Comparison of ENCODE assay signal across 8 cellular contexts in the genomic region with DNA sequence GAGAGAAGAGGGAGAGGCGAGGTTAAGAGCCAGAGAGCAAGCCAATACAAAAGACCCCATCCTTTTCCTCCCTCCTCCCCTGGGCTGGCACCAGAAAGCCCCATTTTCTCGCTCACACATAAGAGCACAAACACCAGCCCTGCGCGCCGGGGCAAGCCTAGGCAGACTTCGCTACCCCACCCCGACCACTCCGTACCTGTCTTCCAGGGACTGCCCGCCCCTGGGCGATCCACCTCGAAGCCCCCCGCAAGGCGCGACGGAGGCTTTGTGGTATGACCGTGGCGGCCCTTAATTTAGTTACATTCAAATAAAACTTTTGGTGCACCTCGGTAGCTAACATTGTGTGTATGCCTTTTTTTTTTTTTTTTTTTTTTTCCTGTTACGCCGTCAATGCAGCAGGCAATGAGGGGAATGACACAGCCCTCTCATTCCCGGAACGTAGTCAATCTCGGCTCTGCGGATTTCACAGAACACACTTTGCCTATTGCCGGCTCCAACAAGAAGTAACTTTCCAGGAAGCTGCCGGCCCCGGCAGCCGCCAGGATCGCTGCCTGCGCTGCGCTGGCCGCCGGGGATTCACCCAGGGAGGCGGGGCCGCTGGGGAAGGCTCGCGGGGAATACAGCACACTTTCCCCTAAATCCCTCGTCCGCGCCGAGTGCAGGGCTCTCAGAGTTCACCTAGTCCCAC. TPM values are rescaled to one million over a fixed set of nuclear protein-coding genes. Genes with fewer than 3 reads are reported as not detected.
DNase-seq lines count a peak whose midpoint lies in the region; ATAC-seq, FAIRE-seq and TF ChIP-seq lines count a peak whose summit lies in the region.

No MANE protein-coding gene starts in this region.

- H3K9ac ChIP-seq in astrocyte (ENCODE audit: low read length), result peak overlapping the region; percentile 89

- H2AFZ ChIP-seq in astrocyte (ENCODE audit: low read depth, low read length), result peak overlapping the region; percentile 74

- peaks cover 0 to 13% (median 0%) of the 10 kb centered on the region in 3 donors for H3K36me3 ChIP-seq in Peyer's patch
- peaks cover 17% of the 10 kb centered on the region for H3K36me3 ChIP-seq in astrocyte (ENCODE audit: insufficient read depth, low read length)
- peaks cover 23% of the 10 kb centered on the region for H3K36me3 ChIP-seq in right atrium auricular region

- peaks cover 75% of the 10 kb centered on the region for H3K79me2 ChIP-seq in astrocyte (ENCODE audit: insufficient read depth, low read length)

- H3K4me3 ChIP-seq in Peyer's patch (peak overlapping the region; percentile 52 to 68 (median 58)), astrocyte (ENCODE audit: insufficient read depth, low read depth, low read length) (peak overlapping the region; percentile 69), right atrium auricular region (peak overlapping the region; percentile 80 to 84)

- H3K4me3 Mint-ChIP-seq in astrocyte (ENCODE audit: unreplicated experiment) (peak overlapping the region; percentile 94), progenitor cell of endocrine pancreas (ENCODE audit: low read depth) (peak overlapping the region; percentile 83)

- peak; percentile 67 for DNase-seq in DMS79 treated with DMSO at 0.1 percent for 48 hours (lab: John Stamatoyannopoulos, UW)
- DNase-seq in DMS79 (lab: John Stamatoyannopoulos, UW), result no peak
- peak; percentile 44 to 82 (median 80) for DNase-seq in Peyer's patch
- peak; percentile 64 for DNase-seq in astrocyte (ENCODE audit: low read depth)
- peak; percentile 87 for DNase-seq in right atrium auricular region (ENCODE audit: low spot score)
- no peak for DNase-seq in progenitor cell of endocrine pancreas (ENCODE audit: low spot score, unreplicated experiment)
- no peak for DNase-seq in cerebellar cortex (ENCODE audit: low spot score)

- no peaks in the 10 kb centered on the region for H3K9me3 ChIP-seq in Peyer's patch
- H3K9me3 ChIP-seq in astrocyte (ENCODE audit: insufficient read depth, low read depth, low read length), result no peaks in the 10 kb centered on the region
- no peaks in the 10 kb centered on the region for H3K9me3 ChIP-seq in right atrium auricular region

- TF ChIP-seq POLR2A in Peyer's patch (IDR thresholded peaks at IDR 0.05), result peak in 1 of 2 donors; percentile 20

- ATAC-seq in HG02840 (IDR thresholded peaks at IDR 0.05; ENCODE audit: low FRiP score, unreplicated experiment), result no peak

- H3K27ac Mint-ChIP-seq in astrocyte (ENCODE audit: unreplicated experiment) (peak overlapping the region; percentile 98), progenitor cell of endocrine pancreas (peak overlapping the region; percentile 19)

- H3K27ac ChIP-seq in Peyer's patch (peak overlapping the region; percentile 78 to 98 (median 90)), astrocyte (ENCODE audit: low read depth, low read length) (peak overlapping the region; percentile 93), right atrium auricular region (peak overlapping the region; percentile 99)

- H3K4me1 ChIP-seq in Peyer's patch (peaks cover 0 to 19% (median 8%) of the 10 kb centered on the region in 4 donors), astrocyte (ENCODE audit: insufficient read depth, low read length) (peaks cover 51% of the 10 kb centered on the region), right atrium auricular region (peaks cover 0 to 46% of the 10 kb centered on the region in 2 donors)

- H3K27me3 Mint-ChIP-seq in astrocyte (ENCODE audit: low read depth, unreplicated experiment) (no peaks in the 10 kb centered on the region), progenitor cell of endocrine pancreas (peaks cover 20% of the 10 kb centered on the region)

- peaks cover 48% of the 10 kb centered on the region for H4K20me1 ChIP-seq in astrocyte (ENCODE audit: insufficient read depth, low read length)

- peaks cover 52% of the 10 kb centered on the region for H3K4me1 Mint-ChIP-seq in astrocyte (ENCODE audit: low read depth, unreplicated experiment)
- H3K4me1 Mint-ChIP-seq in progenitor cell of endocrine pancreas (ENCODE audit: low read depth), result peaks cover 32% of the 10 kb centered on the region

- H3K36me3 Mint-ChIP-seq in astrocyte (ENCODE audit: low read depth, unreplicated experiment) (peaks cover 5% of the 10 kb centered on the region), progenitor cell of endocrine pancreas (ENCODE audit: insufficient read depth) (peaks cover 3% of the 10 kb centered on the region)

- peak in 3 of 6 experiments; percentile 18 to 39 (median 35) for TF ChIP-seq CTCF in Peyer's patch (IDR thresholded peaks at IDR 0.05)
- no peak for TF ChIP-seq CTCF in astrocyte (IDR thresholded peaks at IDR 0.05; ENCODE audit: insufficient read depth, low read depth, low read length)
- no peak for TF ChIP-seq CTCF in right atrium auricular region (IDR thresholded peaks at IDR 0.05)
- no peak for TF ChIP-seq CTCF in progenitor cell of endocrine pancreas (IDR thresholded peaks at IDR 0.05; ENCODE audit: unreplicated experiment)

- peak overlapping the region; percentile 95 for H3K4me2 ChIP-seq in astrocyte (ENCODE audit: low read length)

- H3K27me3 ChIP-seq in Peyer's patch, result no peaks in the 10 kb centered on the region
- no peaks in the 10 kb centered on the region for H3K27me3 ChIP-seq in astrocyte (ENCODE audit: insufficient read depth, low read length)
- no peaks in the 10 kb centered on the region for H3K27me3 ChIP-seq in right atrium auricular region

- FAIRE-seq in astrocyte (lab: Jason Lieb, UNC), result no peak

- H3K9me3 Mint-ChIP-seq in astrocyte (ENCODE audit: unreplicated experiment), result no peaks in the 10 kb centered on the region
- H3K9me3 Mint-ChIP-seq in progenitor cell of endocrine pancreas (ENCODE audit: low read depth), result no peaks in the 10 kb centered on the region

RNA-seq across cellular contexts. Expression of a gene that starts 7.7 kb away (rescaled TPM):
- total RNA-seq in Peyer's patch (10 to 100 TPM in 3 of 4 donors, 1 to 10 TPM in 1; 7.4 to 79.2 (median 25.7) TPM), astrocyte (46.0 and 46.2 TPM in 2 replicates), right atrium auricular region (10 to 100 TPM; 53.0 to 88.6 TPM), progenitor cell of endocrine pancreas (21.3 and 22.8 TPM in 2 replicates)

RNA-seq across cellular contexts. Expression of a gene that starts 35.2 kb away (rescaled TPM):
- total RNA-seq in Peyer's patch (not detected), astrocyte (not detected in 2 replicates), right atrium auricular region (not detected), progenitor cell of endocrine pancreas (not detected in 2 replicates)

Comparison
In these comparisons a context has a peak if more than half of its experiments do, and no peak if none do; other contexts are left out.
1. DNase-seq: peak in DMS79 treated with DMSO at 0.1 percent for 48 hours (single experiment), Peyer's patch (3 of 3), astrocyte (single experiment) and right atrium auricular region (single experiment); none in DMS79 (single experiment), progenitor cell of endocrine pancreas (single experiment) and cerebellar cortex (single experiment).
2. Peak in every context shown above with its lines, with median percentiles within 50 percentile points of each other: H3K27ac ChIP-seq and H3K4me3 ChIP-seq.